ENCODE assay signal across 8 cellular contexts in genomic region chr18:59140287-59140885, GRCh38. TPM values are rescaled to one million over a fixed set of nuclear protein-coding genes. Genes with fewer than 3 reads are reported as not detected.
A peak's percentile ranks its signal among the peaks of the same experiment; 100 is the strongest.
DNase-seq lines count a peak whose midpoint lies in the region; ATAC-seq and TF ChIP-seq lines count a peak whose summit lies in the region.

No MANE protein-coding gene starts in this region.

- H3K4me3 ChIP-seq in HUES48 (ENCODE audit: low read depth, low read length) = peak overlapping the region; percentile 74
- peak overlapping the region; percentile 74 for H3K4me3 ChIP-seq in neural progenitor cell

- POLR2A ChIA-PET in activated CD4-positive, alpha-beta memory T cell treated with anti-CD3 and anti-CD28 coated beads for 36 hours (lab: Charles Lee) = interaction anchor here (0.9 to 2.1 kb wide), 7 partner anchors 9 to 760 kb away, joined by 3 to 15 read pairs (median 7); partner anchors contain the start of gene LMAN1

- peaks cover 13% of the 10 kb centered on the region; the same call in 1 of the 2 replicates for H3K4me1 ChIP-seq in HUES48 (ENCODE audit: control insufficient read depth, insufficient read depth, low read length)
- peaks cover 14% of the 10 kb centered on the region for H3K4me1 ChIP-seq in neural progenitor cell

- intact Hi-C loops in Right ventricle myocardium inferior (cut with DNase I) = no loop called here
- intact Hi-C loops in cardiac septum (cut with DNase I) = no loop called here
- intact Hi-C loops in activated CD4-positive, alpha-beta memory T cell treated with anti-CD3 and anti-CD28 coated beads for 36 hours (cut with micrococcal nuclease) = loop anchor here (5.0 kb wide), 2 partner anchors 127 to 812 kb away; no protein-coding TSS in a partner anchor

- peak; percentile 12 for ATAC-seq in Right ventricle myocardium inferior
- no peak for ATAC-seq in HG02884 (IDR thresholded peaks at IDR 0.05; ENCODE audit: unreplicated experiment)

- no peaks in the 10 kb centered on the region for H3K9me3 Mint-ChIP-seq in activated CD4-positive, alpha-beta memory T cell treated with anti-CD3 and anti-CD28 coated beads for 36 hours
- H3K9me3 Mint-ChIP-seq in neural progenitor cell = no peaks in the 10 kb centered on the region

- DNase-seq in Right ventricle myocardium inferior (ENCODE audit: missing footprints) = no peak
- DNase-seq in cardiac septum (ENCODE audit: low spot score) = no peak
- no peak for DNase-seq in activated CD4-positive, alpha-beta memory T cell treated with anti-CD3 and anti-CD28 coated beads for 36 hours
- peak; percentile 54 for DNase-seq in globus pallidus (ENCODE audit: low spot score)
- DNase-seq in neural progenitor cell (ENCODE audit: low spot score) = peak; percentile 64
- DNase-seq in CD1c-positive myeloid dendritic cell (ENCODE audit: extremely low spot score) = no peak

- no peaks in the 10 kb centered on the region for H3F3A ChIP-seq in neural progenitor cell (ENCODE audit: low read depth)

- peak overlapping the region; percentile 94 for H3K4me3 Mint-ChIP-seq in activated CD4-positive, alpha-beta memory T cell treated with anti-CD3 and anti-CD28 coated beads for 36 hours
- H3K4me3 Mint-ChIP-seq in neural progenitor cell = peak overlapping the region; percentile 95

- TF ChIP-seq CTCF in neural progenitor cell (IDR thresholded peaks at IDR 0.05) = no peak

- CTCF ChIA-PET in activated CD4-positive, alpha-beta memory T cell treated with anti-CD3 and anti-CD28 coated beads for 36 hours (lab: Charles Lee) = interaction anchor here (1.2 to 6.9 kb wide), 3 partner anchors 55 to 470 kb away, joined by 4 to 38 read pairs (median 4); partner anchors contain the start of gene MALT1

- no peak overlapping the region for H3K27ac ChIP-seq in HUES48 (ENCODE audit: low read depth, low read length)
- H3K27ac ChIP-seq in neural progenitor cell = no peak overlapping the region

- H3K9ac ChIP-seq in HUES48 (ENCODE audit: low read depth, low read length) (peak overlapping the region; percentile 27; the same call in 1 of the 2 replicates), neural progenitor cell (peak overlapping the region; percentile 10)

- H3K27me3 Mint-ChIP-seq in activated CD4-positive, alpha-beta memory T cell treated with anti-CD3 and anti-CD28 coated beads for 36 hours = peaks cover 3% of the 10 kb centered on the region
- peaks cover 6% of the 10 kb centered on the region for H3K27me3 Mint-ChIP-seq in neural progenitor cell (ENCODE audit: insufficient read depth, low read depth)

- H3K36me3 Mint-ChIP-seq in activated CD4-positive, alpha-beta memory T cell treated with anti-CD3 and anti-CD28 coated beads for 36 hours = no peaks in the 10 kb centered on the region
- H3K36me3 Mint-ChIP-seq in neural progenitor cell = no peaks in the 10 kb centered on the region

- peaks cover 44% of the 10 kb centered on the region for H3K4me1 Mint-ChIP-seq in activated CD4-positive, alpha-beta memory T cell treated with anti-CD3 and anti-CD28 coated beads for 36 hours (ENCODE audit: low read depth)
- H3K4me1 Mint-ChIP-seq in neural progenitor cell = peaks cover 22% of the 10 kb centered on the region

- H3K4me2 ChIP-seq in neural progenitor cell = peak overlapping the region; percentile 88

- peak overlapping the region; percentile 60 for H2AFZ ChIP-seq in neural progenitor cell (replicated peaks)

- H3K27me3 ChIP-seq in HUES48 (ENCODE audit: control insufficient read depth, insufficient read depth, low read length) (peaks cover 4% of the 10 kb centered on the region; the same call in 1 of the 2 replicates), neural progenitor cell (peaks cover 27% of the 10 kb centered on the region)

- peak overlapping the region; percentile 98 for H3K27ac Mint-ChIP-seq in activated CD4-positive, alpha-beta memory T cell treated with anti-CD3 and anti-CD28 coated beads for 36 hours
- no peak overlapping the region for H3K27ac Mint-ChIP-seq in neural progenitor cell

- H4K20me1 ChIP-seq in neural progenitor cell (ENCODE audit: low read depth) = peaks cover 10% of the 10 kb centered on the region

- H3K36me3 ChIP-seq in HUES48 (ENCODE audit: control insufficient read depth, insufficient read depth, low read length) = no peaks in the 10 kb centered on the region
- no peaks in the 10 kb centered on the region for H3K36me3 ChIP-seq in neural progenitor cell

- H3K79me2 ChIP-seq in neural progenitor cell (ENCODE audit: low read depth) = peaks cover 38% of the 10 kb centered on the region

- H3K9me3 ChIP-seq in HUES48 (ENCODE audit: control insufficient read depth, insufficient read depth, low read length) = no peaks in the 10 kb centered on the region
- no peaks in the 10 kb centered on the region for H3K9me3 ChIP-seq in neural progenitor cell (ENCODE audit: low read depth)

RNA-seq across cellular contexts. Expression of gene SEC11C, which starts 0.7 kb away (rescaled TPM):
- total RNA-seq in Right ventricle myocardium inferior (23.5 TPM), cardiac septum (24.3 TPM), neural progenitor cell (ENCODE audit: low replicate concordance) (26.7 and 53.4 TPM in 2 replicates)
- 100 to 1,000 TPM; 119 to 130 TPM for total RNA-seq in activated CD4-positive, alpha-beta memory T cell treated with anti-CD3 and anti-CD28 coated beads for 36 hours

Comparison
In these comparisons a context has a peak if more than half of its experiments do, and no peak if none do; other contexts are left out.
1. DNase-seq: peak in globus pallidus (single experiment) and neural progenitor cell (single experiment); none in Right ventricle myocardium inferior (single experiment), cardiac septum (single experiment), activated CD4-positive, alpha-beta memory T cell treated with anti-CD3 and anti-CD28 coated beads for 36 hours (single experiment) and CD1c-positive myeloid dendritic cell (single experiment).